ENCODE assay signal across 1 cellular context in the genomic region with DNA sequence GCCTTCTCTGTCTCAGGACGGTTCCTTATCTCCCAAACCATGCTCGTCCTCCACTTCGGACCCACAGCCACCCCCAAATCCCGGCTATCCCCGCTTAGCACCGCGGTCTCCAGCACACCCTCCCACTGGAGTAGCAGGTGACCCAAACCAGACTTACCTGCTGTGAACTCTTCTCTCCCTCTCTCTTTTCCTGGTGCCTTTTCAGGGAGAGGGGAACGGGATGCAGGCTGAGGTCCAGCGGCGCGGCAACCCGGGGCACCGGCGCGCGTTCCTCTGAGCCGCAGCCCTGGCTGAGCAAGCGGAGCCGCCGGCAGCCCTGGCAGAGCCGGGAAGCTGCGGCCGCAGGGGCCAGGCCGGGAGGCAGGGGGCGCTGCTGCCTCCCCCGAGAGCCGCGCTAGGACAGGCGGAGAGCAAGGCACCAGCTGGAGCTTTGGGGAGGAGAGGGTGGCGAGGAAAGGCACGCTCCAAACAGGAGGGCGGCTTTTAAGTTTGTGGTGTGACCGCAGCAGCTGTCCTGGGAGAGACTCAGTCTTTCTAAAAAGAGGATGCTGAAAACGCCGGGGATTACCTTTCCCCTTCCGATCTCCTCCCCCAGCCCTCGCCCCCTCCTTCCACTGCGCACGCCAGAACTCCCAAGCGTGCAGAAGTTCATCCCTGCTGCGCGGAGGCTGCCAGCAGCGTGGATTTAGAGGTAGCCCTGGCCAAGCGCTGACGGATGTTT.
TF ChIP-seq lines count a peak whose summit lies in the region.

A gene (minus strand): TSS at position 536 of the 721 bp plus-strand sequence. CDS start 65,165 bp downstream, outside the sequence.

TF ChIP-seq in H1, 55 proteins besides CTCF, POLR2A, EP300 and RAD21:
- TF ChIP-seq NRF1 (IDR thresholded peaks at IDR 0.05; ENCODE audit: low read depth, low read length) (no peak), EZH2 (IDR thresholded peaks at IDR 0.05; ENCODE audit: low read depth, low read length, severe bottlenecking) (peak; percentile 7), TAF7 (optimal IDR thresholded peaks at IDR 0.05; ENCODE audit: borderline replicate concordance, low read depth, low read length) (peak; percentile 16), SUZ12 (IDR thresholded peaks at IDR 0.05; ENCODE audit: low read length) (0 out of 2 replicates have a peak, but pooled peaks have one; percentile 5), HDAC6 (IDR thresholded peaks at IDR 0.05; ENCODE audit: low read depth, low read length) (no peak), SAP30 (IDR thresholded peaks at IDR 0.05; ENCODE audit: insufficient read depth, insufficient replicate concordance, low read length) (no peak), SIN3A (conservative IDR thresholded peaks at IDR 0.05 in 1 of 2, IDR thresholded peaks at IDR 0.05 in 1 of 2; ENCODE audit: low read depth in 1 of 2, low read length in 2 of 2) (peak; percentile 49 to 61; a peak in 1 of 4 replicates), KDM4A (IDR thresholded peaks at IDR 0.05; ENCODE audit: low read depth, low read length, severe bottlenecking) (peak; percentile 87), NANOG (IDR thresholded peaks at IDR 0.05; ENCODE audit: insufficient read depth, low read depth, low read length, poor library complexity, severe bottlenecking) (no peak), TCF12 (IDR thresholded peaks at IDR 0.05; ENCODE audit: low read depth, low read length) (peak; percentile 68; the same call in 1 of the 2 replicates), HDAC2 (IDR thresholded peaks at IDR 0.05; ENCODE audit: borderline replicate concordance in 1 of 2, low read depth in 2 of 2, low read length in 2 of 2) (0 out of 4 replicates have a peak, but pooled peaks of 1 of the 2 experiments have one; percentile 8), ASH2L (IDR thresholded peaks at IDR 0.05; ENCODE audit: low read length) (peak; percentile 64), TBP (IDR thresholded peaks at IDR 0.05; ENCODE audit: low read depth, low read length) (peak; percentile 38; the same call in 1 of the 2 replicates), TAF1 (IDR thresholded peaks at IDR 0.05; ENCODE audit: low read depth, low read length) (peak; percentile 33; the same call in 1 of the 2 replicates), YY1 (IDR thresholded peaks at IDR 0.05; ENCODE audit: low read depth, low read length) (0 out of 2 replicates have a peak, but pooled peaks have one; percentile 67), GTF2F1 (IDR thresholded peaks at IDR 0.05; ENCODE audit: borderline replicate concordance, low read depth, low read length) (no peak), BCL11A (IDR thresholded peaks at IDR 0.05; ENCODE audit: low read depth in 2 of 2, low read length in 2 of 2) (no peak)
- TF ChIP-seq, protein P1, sequence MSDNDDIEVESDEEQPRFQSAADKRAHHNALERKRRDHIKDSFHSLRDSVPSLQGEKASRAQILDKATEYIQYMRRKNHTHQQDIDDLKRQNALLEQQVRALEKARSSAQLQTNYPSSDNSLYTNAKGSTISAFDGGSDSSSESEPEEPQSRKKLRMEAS (IDR thresholded peaks at IDR 0.05), result peak; percentile 83
- TF ChIP-seq, protein P2, sequence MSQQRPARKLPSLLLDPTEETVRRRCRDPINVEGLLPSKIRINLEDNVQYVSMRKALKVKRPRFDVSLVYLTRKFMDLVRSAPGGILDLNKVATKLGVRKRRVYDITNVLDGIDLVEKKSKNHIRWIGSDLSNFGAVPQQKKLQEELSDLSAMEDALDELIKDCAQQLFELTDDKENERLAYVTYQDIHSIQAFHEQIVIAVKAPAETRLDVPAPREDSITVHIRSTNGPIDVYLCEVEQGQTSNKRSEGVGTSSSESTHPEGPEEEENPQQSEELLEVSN (IDR thresholded peaks at IDR 0.05), result peak; percentile 86
